1 cellular context compared by ENCODE assay signal in genomic region chr10:80357804-80358125, GRCh38.
TF ChIP-seq lines count a peak whose summit lies in the region.

No MANE protein-coding gene starts in this region.

TF ChIP-seq in GM23338, 12 proteins besides CTCF, POLR2A, EP300 and RAD21:
- TF ChIP-seq STAT1 (IDR thresholded peaks at IDR 0.05; ENCODE audit: unreplicated experiment) (no peak), ZNF114 (CRISPR knock-in tag; IDR thresholded peaks at IDR 0.05) (no peak), POLR2AphosphoS5 (IDR thresholded peaks at IDR 0.05; ENCODE audit: low read depth) (no peak), CREB1 (CRISPR knock-in tag; IDR thresholded peaks at IDR 0.05; ENCODE audit: low read depth) (no peak), REST (IDR thresholded peaks at IDR 0.05; ENCODE audit: unreplicated experiment) (no peak), NANOG (IDR thresholded peaks at IDR 0.05; ENCODE audit: borderline replicate concordance) (no peak), ZNF462 (CRISPR knock-in tag; IDR thresholded peaks at IDR 0.05) (no peak)
